8 cellular contexts compared by ENCODE assay signal in genomic region chr17:76272541-76273434, GRCh38. TPM values are rescaled to one million over a fixed set of nuclear protein-coding genes. Genes with fewer than 3 reads are reported as not detected.
DNase-seq lines count a peak whose midpoint lies in the region; ATAC-seq lines count a peak whose summit lies in the region.

No MANE protein-coding gene starts in this region.

- H3K27ac Mint-ChIP-seq in activated CD4-positive, alpha-beta T cell treated with anti-CD3 and anti-CD28 coated beads, Interleukin-2, amount 10 ng/mL, durations not matched to agents 7 days and 5 days = peak overlapping the region; percentile 92
- peak overlapping the region; percentile 88 to 100 for H3K27ac Mint-ChIP-seq in stimulated activated naive CD8-positive, alpha-beta T cell treated with anti-CD3 and anti-CD28 coated beads, Interleukin-15, amount 100 ng/mL, for 72 hours

- peaks cover 75% of the 10 kb centered on the region for H3K4me1 Mint-ChIP-seq in activated CD4-positive, alpha-beta T cell treated with anti-CD3 and anti-CD28 coated beads, Interleukin-2, amount 10 ng/mL, durations not matched to agents 7 days and 5 days
- peaks cover 95% of the 10 kb centered on the region for H3K4me1 Mint-ChIP-seq in stimulated activated naive CD8-positive, alpha-beta T cell treated with anti-CD3 and anti-CD28 coated beads, Interleukin-15, amount 100 ng/mL, for 72 hours

- DNase-seq in activated CD4-positive, alpha-beta T cell treated with anti-CD3 and anti-CD28 coated beads, Interleukin-2, amount 10 ng/mL, durations not matched to agents 7 days and 5 days = peak; percentile 52
- DNase-seq in left lobe of liver (ENCODE audit: low spot score) = peak; percentile 44
- peak; percentile 86 to 93 for DNase-seq in stimulated activated naive CD8-positive, alpha-beta T cell treated with anti-CD3 and anti-CD28 coated beads, Interleukin-15, amount 100 ng/mL, for 72 hours
- no peak for DNase-seq in NCI-H2171 treated with DMSO at 0.1 percent for 48 hours (lab: John Stamatoyannopoulos, UW)
- no peak for DNase-seq in COLO668 (lab: John Stamatoyannopoulos, UW; ENCODE audit: unreplicated experiment)
- no peak for DNase-seq in NCI-H510A (lab: John Stamatoyannopoulos, UW)

- H3K36me3 Mint-ChIP-seq in activated CD4-positive, alpha-beta T cell treated with anti-CD3 and anti-CD28 coated beads, Interleukin-2, amount 10 ng/mL, durations not matched to agents 7 days and 5 days (ENCODE audit: low read depth) = peaks cover 36% of the 10 kb centered on the region

- no peaks in the 10 kb centered on the region for H3K27me3 Mint-ChIP-seq in activated CD4-positive, alpha-beta T cell treated with anti-CD3 and anti-CD28 coated beads, Interleukin-2, amount 10 ng/mL, durations not matched to agents 7 days and 5 days
- H3K27me3 Mint-ChIP-seq in stimulated activated naive CD8-positive, alpha-beta T cell treated with anti-CD3 and anti-CD28 coated beads, Interleukin-15, amount 100 ng/mL, for 72 hours = no peaks in the 10 kb centered on the region

- POLR2A ChIA-PET in activated CD4-positive, alpha-beta T cell treated with anti-CD3 and anti-CD28 coated beads, Interleukin-2, amount 10 ng/mL, durations not matched to agents 7 days and 5 days (lab: Charles Lee) = interaction anchor here (1.2 to 2.0 kb wide), 2 partner anchors 9 to 81 kb away, joined by 5 read pairs; no protein-coding TSS in a partner anchor

- CTCF ChIA-PET in activated CD4-positive, alpha-beta T cell treated with anti-CD3 and anti-CD28 coated beads, Interleukin-2, amount 10 ng/mL, durations not matched to agents 7 days and 5 days (lab: Charles Lee) = interaction anchor here (0.6 to 5.3 kb wide), 11 partner anchors 9 to 259 kb away, joined by 3 to 34 read pairs (median 3); partner anchors contain the start of gene EXOC7

- ATAC-seq in GM18517 (IDR thresholded peaks at IDR 0.05; ENCODE audit: unreplicated experiment) = peak; percentile 5
- peak; percentile 18 for ATAC-seq in HG02763 (IDR thresholded peaks at IDR 0.05; ENCODE audit: unreplicated experiment)
- no peak for ATAC-seq in left lobe of liver
- ATAC-seq in stimulated activated naive CD8-positive, alpha-beta T cell treated with anti-CD3 and anti-CD28 coated beads, Interleukin-15, amount 100 ng/mL, for 72 hours = peak; percentile 67

- peak overlapping the region; percentile 66 for H3K4me3 Mint-ChIP-seq in activated CD4-positive, alpha-beta T cell treated with anti-CD3 and anti-CD28 coated beads, Interleukin-2, amount 10 ng/mL, durations not matched to agents 7 days and 5 days
- peak overlapping the region; percentile 91 to 93 for H3K4me3 Mint-ChIP-seq in stimulated activated naive CD8-positive, alpha-beta T cell treated with anti-CD3 and anti-CD28 coated beads, Interleukin-15, amount 100 ng/mL, for 72 hours

- no peaks in the 10 kb centered on the region for H3K9me3 Mint-ChIP-seq in activated CD4-positive, alpha-beta T cell treated with anti-CD3 and anti-CD28 coated beads, Interleukin-2, amount 10 ng/mL, durations not matched to agents 7 days and 5 days
- no peaks in the 10 kb centered on the region for H3K9me3 Mint-ChIP-seq in stimulated activated naive CD8-positive, alpha-beta T cell treated with anti-CD3 and anti-CD28 coated beads, Interleukin-15, amount 100 ng/mL, for 72 hours

RNA-seq across cellular contexts. Expression of gene UBALD2, which starts 7.6 kb away (rescaled TPM):
- total RNA-seq in activated CD4-positive, alpha-beta T cell treated with anti-CD3 and anti-CD28 coated beads, Interleukin-2, amount 10 ng/mL, durations not matched to agents 7 days and 5 days = 100 to 1,000 TPM; 319 to 399 TPM
- 23.8 TPM for total RNA-seq in left lobe of liver

RNA-seq across cellular contexts. Expression of gene RNF157, which starts 32.5 kb away (rescaled TPM):
- 100 to 1,000 TPM; 121 to 129 TPM for total RNA-seq in activated CD4-positive, alpha-beta T cell treated with anti-CD3 and anti-CD28 coated beads, Interleukin-2, amount 10 ng/mL, durations not matched to agents 7 days and 5 days
- 12.4 TPM for total RNA-seq in left lobe of liver

RNA-seq across cellular contexts. Expression of gene QRICH2, which starts 35.3 kb away (rescaled TPM):
- total RNA-seq in activated CD4-positive, alpha-beta T cell treated with anti-CD3 and anti-CD28 coated beads, Interleukin-2, amount 10 ng/mL, durations not matched to agents 7 days and 5 days = 1 to 10 TPM; 3.6 to 3.7 TPM
- total RNA-seq in left lobe of liver = 2.6 TPM

Comparison
In these comparisons a context has a peak if more than half of its experiments do, and no peak if none do; other contexts are left out.
1. DNase-seq: peak in activated CD4-positive, alpha-beta T cell treated with anti-CD3 and anti-CD28 coated beads, Interleukin-2, amount 10 ng/mL, durations not matched to agents 7 days and 5 days (single experiment), left lobe of liver (single experiment) and stimulated activated naive CD8-positive, alpha-beta T cell treated with anti-CD3 and anti-CD28 coated beads, Interleukin-15, amount 100 ng/mL, for 72 hours (2 of 2); none in NCI-H2171 treated with DMSO at 0.1 percent for 48 hours (single experiment), COLO668 (single experiment) and NCI-H510A (single experiment).
2. RNA of gene UBALD2, which starts 7.6 kb away (total RNA-seq): 319 to 399 TPM in activated CD4-positive, alpha-beta T cell treated with anti-CD3 and anti-CD28 coated beads, Interleukin-2, amount 10 ng/mL, durations not matched to agents 7 days and 5 days; 23.8 TPM in left lobe of liver (single experiment); every median in the first group is over 10 times any median in the second.